Comparison of ENCODE assay signal across 8 cellular contexts in genomic region chr9:130128782-130129424, GRCh38. TPM values are rescaled to one million over a fixed set of nuclear protein-coding genes. Genes with fewer than 3 reads are reported as not detected.
DNase-seq lines count a peak whose midpoint lies in the region; ATAC-seq and TF ChIP-seq lines count a peak whose summit lies in the region.

No MANE protein-coding gene starts in this region.

- H3K27ac ChIP-seq in body of pancreas (peak overlapping the region in 3 of 4 donors; percentile 5 to 64 (median 46)), left lung (peak overlapping the region; percentile 74 to 81)

- H3K27me3 Mint-ChIP-seq in endothelial cell (ENCODE audit: unreplicated experiment): no peaks in the 10 kb centered on the region

- DNase-seq in T1000 (lab: John Stamatoyannopoulos, UW) (peak; percentile 62), body of pancreas (peak in 2 of 4 donors; percentile 31 to 59), left lung (peak in 1 of 2 donors; percentile 76), NCI-H2029 treated with DMSO at 0.1 percent for 48 hours (lab: John Stamatoyannopoulos, UW) (no peak), endothelial cell (ENCODE audit: low spot score) (no peak)
- peak; percentile 43 to 44 for DNase-seq in stimulated activated CD8-positive, alpha-beta memory T cell treated with anti-CD3 and anti-CD28 coated beads, Interleukin-2, amount 100 ng/mL, for 1 hour (ENCODE audit: low read depth in 2 of 2)

- H3K4me1 ChIP-seq in body of pancreas (no peaks in the 10 kb centered on the region), left lung (peaks cover 11 to 33% of the 10 kb centered on the region in 2 donors)

- WGBS in body of pancreas, 2 donors: 56 to 81% methylated on average over 13 of the region's 13 CpGs

- H3K36me3 Mint-ChIP-seq in endothelial cell (ENCODE audit: low read depth, unreplicated experiment): peaks cover 28% of the 10 kb centered on the region

- peaks cover 4 to 18% of the 10 kb centered on the region in 2 donors for H3K36me3 ChIP-seq in body of pancreas (replicated peaks in 1 of 2; ENCODE audit: insufficient read depth in 1 of 2, low read depth in 2 of 2)
- H3K36me3 ChIP-seq in left lung: peaks cover 0 to 90% of the 10 kb centered on the region in 2 donors

- TF ChIP-seq CTCF in body of pancreas (IDR thresholded peaks at IDR 0.05) (no peak), left lung (IDR thresholded peaks at IDR 0.05) (no peak), endothelial cell (IDR thresholded peaks at IDR 0.05; ENCODE audit: unreplicated experiment) (no peak)

- TF ChIP-seq POLR2A in body of pancreas (IDR thresholded peaks at IDR 0.05): peak in 2 of 3 donors; percentile 8 to 13

- H3K9me3 Mint-ChIP-seq in endothelial cell (ENCODE audit: unreplicated experiment): no peaks in the 10 kb centered on the region

- H3K9me3 ChIP-seq in body of pancreas (no peaks in the 10 kb centered on the region), left lung (no peaks in the 10 kb centered on the region)

- ATAC-seq in GM18870 (IDR thresholded peaks at IDR 0.05; ENCODE audit: unreplicated experiment) (peak; percentile 49), HG03378 (IDR thresholded peaks at IDR 0.05; ENCODE audit: unreplicated experiment) (peak; percentile 69), body of pancreas (peak; percentile 61), left lung (peak; percentile 78)

- intact Hi-C loops in body of pancreas (cut with DNase I) (no loop called here), left lung (cut with DNase I) (loop anchor here in 1 of 2 donors (10.0 kb wide), 1 partner anchor 106 kb away; no protein-coding TSS in a partner anchor)

- H3K4me3 Mint-ChIP-seq in endothelial cell (ENCODE audit: unreplicated experiment): no peak overlapping the region

- H3K27me3 ChIP-seq in body of pancreas (no peaks in the 10 kb centered on the region), left lung (no peaks in the 10 kb centered on the region)

- H3K4me1 Mint-ChIP-seq in endothelial cell (ENCODE audit: unreplicated experiment): no peaks in the 10 kb centered on the region

- H3K4me3 ChIP-seq in body of pancreas: no peak overlapping the region
- H3K4me3 ChIP-seq in left lung: no peak overlapping the region

- H3K27ac Mint-ChIP-seq in endothelial cell (ENCODE audit: unreplicated experiment): no peak overlapping the region

RNA-seq across cellular contexts. Expression of gene NCS1, which starts 43.3 kb away (rescaled TPM):
- total RNA-seq in body of pancreas: 1 to 10 TPM; 3.9 to 4.3 TPM
- total RNA-seq in left lung: 10 to 100 TPM; 19.6 to 19.9 TPM
- 20.1 TPM for total RNA-seq in endothelial cell (ENCODE audit: unreplicated experiment)

Comparison
In these comparisons a context has a peak if more than half of its experiments do, and no peak if none do; other contexts are left out.
1. DNase-seq: peak in T1000 (single experiment) and stimulated activated CD8-positive, alpha-beta memory T cell treated with anti-CD3 and anti-CD28 coated beads, Interleukin-2, amount 100 ng/mL, for 1 hour (2 of 2); none in NCI-H2029 treated with DMSO at 0.1 percent for 48 hours (single experiment) and endothelial cell (single experiment).
2. Peak in every context shown above with its lines, with median percentiles within 50 percentile points of each other: ATAC-seq.